ENCODE assay signal across 14 cellular contexts in the genomic region with DNA sequence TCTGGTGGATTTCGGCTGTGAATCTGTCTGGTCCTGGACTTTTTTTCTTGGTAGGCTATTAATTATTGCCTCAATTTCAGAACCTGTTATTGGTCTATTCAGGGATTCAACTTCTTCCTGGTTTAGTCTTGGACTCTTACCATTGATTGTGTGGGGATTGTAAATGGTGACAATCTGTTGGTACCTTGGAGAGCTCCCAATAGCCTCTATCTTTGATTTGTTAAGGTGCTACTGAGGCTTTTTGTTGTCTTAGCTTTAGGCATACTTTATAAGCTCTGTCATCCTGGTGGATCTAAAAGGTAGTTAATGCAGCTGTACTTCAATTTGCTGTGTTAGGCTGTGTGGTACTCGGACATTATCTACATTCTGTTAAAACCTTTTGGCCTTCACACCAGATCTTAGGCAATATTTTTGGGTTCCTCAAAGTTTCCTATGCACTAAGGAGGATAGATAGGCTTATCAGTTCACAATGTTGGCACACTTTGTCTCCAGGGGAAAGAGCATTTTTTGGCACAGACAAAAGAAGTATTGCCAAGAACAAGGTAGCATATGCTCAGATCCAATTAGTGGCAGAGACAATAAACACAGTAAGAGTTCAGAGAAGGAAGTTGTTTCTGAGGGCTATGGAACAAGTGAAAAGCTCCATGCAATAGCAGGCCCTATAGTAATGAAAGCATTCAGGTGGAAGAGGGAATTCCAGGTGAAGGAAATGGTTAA.
DNase-seq lines count a peak whose midpoint lies in the region; ATAC-seq and TF ChIP-seq lines count a peak whose summit lies in the region.
"Had no signal": no experiment of that assay in that cellular context is flagged by ENCODE, and none has a peak within 500 bp of the region (broad histone marks: within the 10 kb centered on the region; RNA-seq: fewer than 3 reads in every experiment).

No MANE protein-coding gene starts in this region.

- H3K4me2 ChIP-seq in MM.1S (ENCODE audit: low read depth, low read length): no peak overlapping the region

- no peaks in the 10 kb centered on the region for H3F3A ChIP-seq in MM.1S (ENCODE audit: insufficient read depth, low read length)

- H3K9me2 ChIP-seq in MM.1S (replicated peaks; ENCODE audit: insufficient read depth, low read length): no peaks in the 10 kb centered on the region

- H3K9me3 ChIP-seq in MM.1S (replicated peaks; ENCODE audit: insufficient read depth, low read length): no peaks in the 10 kb centered on the region
- H3K9me3 ChIP-seq: thoracic aorta had no signal

- no peaks in the 10 kb centered on the region for H3K27me3 ChIP-seq in MM.1S (replicated peaks; ENCODE audit: insufficient read depth, low read length)

- H3K36me3 ChIP-seq in MM.1S (replicated peaks; ENCODE audit: insufficient read depth, low read length): no peaks in the 10 kb centered on the region
- H3K36me3 ChIP-seq: thoracic aorta had no signal

- no peak for ATAC-seq in GM18858 (IDR thresholded peaks at IDR 0.05; ENCODE audit: unreplicated experiment)
- ATAC-seq in HG03342 (IDR thresholded peaks at IDR 0.05; ENCODE audit: unreplicated experiment): no peak

- in situ Hi-C loops in G401 (cut with HindIII; ENCODE audit: low sequenced_read_pairs): no loop called here

- no peaks in the 10 kb centered on the region for H3K4me1 ChIP-seq in MM.1S (ENCODE audit: low read length)

- DNase-seq in G401 (ENCODE audit: low spot score) (peak; percentile 80), MM.1S (peak; percentile 17), astrocyte of the hippocampus (ENCODE audit: low read depth, low spot score) (peak; percentile 52), iPS-NIHi11 (ENCODE audit: low spot score) (peak; percentile 33), head of caudate nucleus (no peak)
- DNase-seq: activated CD8-positive, alpha-beta memory T cell treated with anti-CD3 and anti-CD28 coated beads for 24 hours; activated naive CD4-positive, alpha-beta T cell treated with anti-CD3 and anti-CD28 coated beads, Interleukin-2, amount 10 ng/mL, durations not matched to agents 7 days and 5 days; CD4-positive, alpha-beta T cell; mammary epithelial cell; stimulated activated CD4-positive, alpha-beta T cell treated with anti-CD3 and anti-CD28 coated beads, Interleukin-12 subunit alpha, Interleukin-12 subunit beta, amount 100 ng/mL, for 4 hours; T-helper 9 cell had no signal

- H3K27ac ChIP-seq in MM.1S (ENCODE audit: low read length): no peak overlapping the region
- H3K27ac ChIP-seq: thoracic aorta had no signal

- intact Hi-C loops in head of caudate nucleus (cut with DNase I): no loop called here

- H3K79me2 ChIP-seq in MM.1S (ENCODE audit: low read length): no peaks in the 10 kb centered on the region

- H2AFZ ChIP-seq in MM.1S (ENCODE audit: low read length): no peak overlapping the region

- H3K9ac ChIP-seq in MM.1S (ENCODE audit: low read length): no peak overlapping the region

- H3K4me3 ChIP-seq in MM.1S (ENCODE audit: low read length): no peak overlapping the region
- H3K4me3 ChIP-seq: thoracic aorta had no signal

- H4K20me1 ChIP-seq in MM.1S (ENCODE audit: insufficient read depth, low read length): no peaks in the 10 kb centered on the region

- TF ChIP-seq CTCF in MM.1S (IDR thresholded peaks at IDR 0.05; ENCODE audit: low read length): no peak

Comparison
In these comparisons a context has a peak if more than half of its experiments do, and no peak if none do; other contexts are left out.
1. DNase-seq: peak in G401 (single experiment), MM.1S (single experiment), astrocyte of the hippocampus (single experiment) and iPS-NIHi11 (single experiment); none in head of caudate nucleus (0 of 42).